In genomic region chr17:39391448-39391847, GRCh38 we compare ENCODE assay signal across 7 cellular contexts.
"Had no signal": no experiment of that assay in that cellular context is flagged by ENCODE, and none has a peak within 500 bp of the region (broad histone marks: within the 10 kb centered on the region; RNA-seq: fewer than 3 reads in every experiment).

No MANE protein-coding gene starts in this region.

- DNase-seq: IMR-90, KBM-7, KG1 had no signal

- H3K4me3 Mint-ChIP-seq: IgD-negative memory B cell had no signal

- H3K27ac ChIP-seq: HL-60 had no signal

- ATAC-seq: K562 had no signal

- FAIRE-seq: HTR-8/SVneo, K562 had no signal

- H3K27ac Mint-ChIP-seq: IgD-negative memory B cell had no signal

- H3K27me3 Mint-ChIP-seq: IgD-negative memory B cell had no signal

- H3K4me3 ChIP-seq: K562 had no signal
